10 cellular contexts compared by ENCODE assay signal in genomic region chr14:90408713-90409112, GRCh38. TPM values are rescaled to one million over a fixed set of nuclear protein-coding genes. Genes with fewer than 3 reads are reported as not detected.
DNase-seq lines count a peak whose midpoint lies in the region; ATAC-seq, FAIRE-seq and TF ChIP-seq lines count a peak whose summit lies in the region.
"Had no signal": no experiment of that assay in that cellular context is flagged by ENCODE, and none has a peak within 500 bp of the region (broad histone marks: within the 10 kb centered on the region; RNA-seq: fewer than 3 reads in every experiment).

No MANE protein-coding gene starts in this region.

- WGBS in GM23248 (ENCODE audit: low coverage in 1 of 2, low lambda C conversion rate in 2 of 2, missing lambda C conversion rate in 2 of 2), 2 experiments = 86% methylated on average over 6 of the region's 6 CpGs
- 74 to 77% (median 76%) methylated on average over 6 of the region's 6 CpGs for WGBS in small intestine, 3 donors

- no peak for ATAC-seq in omental fat pad (ENCODE audit: low FRiP score)
- ATAC-seq in GM19395 (IDR thresholded peaks at IDR 0.05; ENCODE audit: unreplicated experiment) = no peak

- H3K4me1 ChIP-seq in GM23248 (ENCODE audit: insufficient read depth) = peaks cover 16% of the 10 kb centered on the region
- H3K4me1 ChIP-seq in small intestine (ENCODE audit: control insufficient read depth in 2 of 2, insufficient read depth in 1 of 2, low read depth in 1 of 2, low read length in 1 of 2) = no peaks in the 10 kb centered on the region

- H3K27ac ChIP-seq in GM23248 (peak overlapping the region; percentile 67), layer of hippocampus (ENCODE audit: low read depth, low read length) (peak overlapping the region; percentile 79), small intestine (ENCODE audit: low read depth in 1 of 2, low read length in 1 of 2) (peak overlapping the region; percentile 63 to 76)

- FAIRE-seq in small intestine (lab: Jason Lieb, UNC) = no peak

- H3K36me3 ChIP-seq in GM23248 (ENCODE audit: low read depth) (peaks cover 36% of the 10 kb centered on the region), small intestine (ENCODE audit: control insufficient read depth in 2 of 2, insufficient read depth in 2 of 2, low read length in 2 of 2) (peaks cover 6 to 10% of the 10 kb centered on the region in 2 donors)

- DNase-seq in GM23248 (peak; percentile 21), astrocyte of the hippocampus (ENCODE audit: low read depth, low spot score) (peak; percentile 25), small intestine (no peak), omental fat pad (ENCODE audit: low spot score) (no peak), AG08396 (ENCODE audit: low spot score) (no peak), ecto neural progenitor cell (ENCODE audit: low spot score) (no peak)
- DNase-seq: NCI-H187, SW 1271 had no signal

- no peaks in the 10 kb centered on the region for H3K27me3 ChIP-seq in GM23248 (replicated peaks; ENCODE audit: insufficient read depth)
- H3K27me3 ChIP-seq in layer of hippocampus (ENCODE audit: control insufficient read depth, insufficient read depth, low read length) = no peaks in the 10 kb centered on the region
- no peaks in the 10 kb centered on the region for H3K27me3 ChIP-seq in small intestine (ENCODE audit: control insufficient read depth in 2 of 2, insufficient read depth in 2 of 2, low read length in 2 of 2)

- 0 out of 2 replicates have a peak overlapping the region, but pooled peaks have one; percentile 18 for H3K4me3 ChIP-seq in GM23248
- no peak overlapping the region for H3K4me3 ChIP-seq in small intestine (ENCODE audit: low read depth in 1 of 2, low read length in 2 of 2)

- H3K4me2 ChIP-seq in GM23248 (ENCODE audit: unreplicated experiment) = no peak overlapping the region

- no peak for TF ChIP-seq CTCF in omental fat pad (IDR thresholded peaks at IDR 0.05)

- in situ Hi-C loops in GM23248 (cut with MboI) = no loop called here

- H3K9me3 ChIP-seq in GM23248 (ENCODE audit: low read depth) (no peaks in the 10 kb centered on the region), small intestine (ENCODE audit: control insufficient read depth, low read depth) (no peaks in the 10 kb centered on the region)

- H2AFZ ChIP-seq in GM23248 = peak overlapping the region; percentile 11; the same call in 1 of the 2 replicates

- H3K9me2 ChIP-seq in GM23248 (ENCODE audit: insufficient read depth) = no peaks in the 10 kb centered on the region

- no peaks in the 10 kb centered on the region for H4K20me1 ChIP-seq in GM23248 (ENCODE audit: insufficient read depth)

- H3K9ac ChIP-seq in GM23248 = 0 out of 2 replicates have a peak overlapping the region, but pooled peaks have one; percentile 3

- H3F3A ChIP-seq in GM23248 (ENCODE audit: insufficient read depth) = peaks cover 59% of the 10 kb centered on the region

- H3K79me2 ChIP-seq in GM23248 (ENCODE audit: insufficient read depth) = peaks cover 14% of the 10 kb centered on the region

RNA-seq across cellular contexts. Expression of gene CALM1, which starts 11.9 kb away (rescaled TPM):
- 281 and 307 TPM in 2 replicates for total RNA-seq in GM23248 (2014; rRNA removed; shearing (Covaris generic))
- polyA plus RNA-seq in GM23248 (2016; fragmentation: Nextera tagmentation; extraction: Ambion mirVana) (782 and 785 TPM in 2 replicates), small intestine (1,000 to 10,000 TPM in 2 of 3 donors, 100 to 1,000 TPM in 1; 769 to 1,791 (median 1,073) TPM)
- total RNA-seq in omental fat pad = 100 to 1,000 TPM; 286 to 443 (median 356) TPM

Comparison
In these comparisons a context has a peak if more than half of its experiments do, and no peak if none do; other contexts are left out.
1. DNase-seq: peak in GM23248 (single experiment) and astrocyte of the hippocampus (single experiment); none in small intestine (single experiment), omental fat pad (single experiment), AG08396 (single experiment) and ecto neural progenitor cell (single experiment).
2. Peak in every context shown above with its lines, with median percentiles within 50 percentile points of each other: H3K27ac ChIP-seq.